In the genomic region with DNA sequence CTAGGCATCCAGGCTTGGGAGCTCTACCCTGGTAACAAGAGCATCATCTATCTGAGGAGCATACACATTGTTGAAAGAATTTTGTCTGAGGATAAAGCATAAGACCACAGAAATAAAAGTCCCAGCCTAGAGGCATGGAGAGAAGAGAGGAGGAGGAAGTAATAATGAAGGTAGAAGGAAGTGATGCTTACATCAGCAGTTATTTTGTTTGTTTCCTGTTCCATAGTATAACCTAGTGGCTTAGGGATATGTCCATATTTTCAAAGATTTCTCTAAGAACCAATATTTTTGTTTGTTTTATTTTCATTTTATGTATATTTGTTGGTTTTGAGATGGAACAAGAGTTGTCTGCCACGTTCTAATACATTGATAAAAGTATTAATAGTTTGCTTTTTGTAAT, we compare ENCODE assay signal across 7 cellular contexts.
"Had no signal": no experiment of that assay in that cellular context is flagged by ENCODE, and none has a peak within 500 bp of the region (broad histone marks: within the 10 kb centered on the region; RNA-seq: fewer than 3 reads in every experiment).

No MANE protein-coding gene starts in this region.

- H3K4me2 ChIP-seq: KMS-11 had no signal

- H3K27ac ChIP-seq: HL-60, KMS-11 had no signal

- H3K4me3 ChIP-seq: K562 had no signal

- H3K4me3 Mint-ChIP-seq: IgD-negative memory B cell had no signal

- H3K27ac Mint-ChIP-seq: IgD-negative memory B cell had no signal

- H3K4me1 Mint-ChIP-seq: IgD-negative memory B cell had no signal

- H3K27me3 Mint-ChIP-seq: IgD-negative memory B cell had no signal

- H3K9me3 Mint-ChIP-seq: IgD-negative memory B cell had no signal

- DNase-seq: KBM-7, KG1 had no signal

- H3K9ac ChIP-seq: KMS-11 had no signal

- ATAC-seq: K562 had no signal

- FAIRE-seq: HTR-8/SVneo, K562 had no signal
